1 cellular context compared by ENCODE assay signal in genomic region chr14:74018029-74018703, GRCh38.
TF ChIP-seq lines count a peak whose summit lies in the region.

No MANE protein-coding gene starts in this region.

TF ChIP-seq in GM23338, 12 proteins besides CTCF, POLR2A, EP300 and RAD21 (continued from another document):
- TF ChIP-seq ZNF462 (CRISPR knock-in tag; IDR thresholded peaks at IDR 0.05) (no peak), STAT1 (IDR thresholded peaks at IDR 0.05; ENCODE audit: unreplicated experiment) (no peak), ZNF331 (CRISPR knock-in tag; IDR thresholded peaks at IDR 0.05; ENCODE audit: low read depth) (no peak), CREB1 (CRISPR knock-in tag; IDR thresholded peaks at IDR 0.05; ENCODE audit: low read depth) (no peak), EZH2 (IDR thresholded peaks at IDR 0.05; ENCODE audit: low read depth, unreplicated experiment) (no peak), ETS1 (IDR thresholded peaks at IDR 0.05) (no peak), JUNB (IDR thresholded peaks at IDR 0.05; ENCODE audit: unreplicated experiment) (no peak), ZNF114 (CRISPR knock-in tag; IDR thresholded peaks at IDR 0.05) (no peak), EZH2phosphoT487 (IDR thresholded peaks at IDR 0.05; ENCODE audit: unreplicated experiment) (no peak)
